14 cellular contexts compared by ENCODE assay signal in genomic region chr17:39563476-39563875, GRCh38. TPM values are rescaled to one million over a fixed set of nuclear protein-coding genes. Genes with fewer than 3 reads are reported as not detected.
DNase-seq lines count a peak whose midpoint lies in the region; ATAC-seq and TF ChIP-seq lines count a peak whose summit lies in the region.
"Had no signal": no experiment of that assay in that cellular context is flagged by ENCODE, and none has a peak within 500 bp of the region (broad histone marks: within the 10 kb centered on the region; RNA-seq: fewer than 3 reads in every experiment).

No MANE protein-coding gene starts in this region.

- H3K4me3 ChIP-seq in GM23338 (peak overlapping the region; percentile 45), brain microvascular endothelial cell (ENCODE audit: low read depth, low read length) (no peak overlapping the region)
- H3K4me3 ChIP-seq: mucosa of descending colon had no signal

- no peaks in the 10 kb centered on the region for H3K9me3 Mint-ChIP-seq in GM23338
- H3K9me3 Mint-ChIP-seq in stimulated activated memory B cell treated with anti-CD40 and anti-IgM and Interleukin-4, amounts not matched to agents 10 μg/mL and 1 μg/mL and 100 μg/mL, for 72 hours = no peaks in the 10 kb centered on the region
- H3K9me3 Mint-ChIP-seq: activated naive CD8-positive, alpha-beta T cell treated with anti-CD3 and anti-CD28 coated beads, Interleukin-2, amount 10 ng/mL, durations not matched to agents 7 days and 5 days; T-helper 1 cell treated with Interleukin-12 subunit alpha and Interleukin-12 subunit beta and Interleukin-4 antibody, amounts not matched to agents 30 μg/mL and 1 μg/mL, for 36 hours had no signal

- peaks cover 20% of the 10 kb centered on the region for H3K4me1 Mint-ChIP-seq in GM23338
- no peaks in the 10 kb centered on the region for H3K4me1 Mint-ChIP-seq in stimulated activated memory B cell treated with anti-CD40 and anti-IgM and Interleukin-4, amounts not matched to agents 10 μg/mL and 1 μg/mL and 100 μg/mL, for 72 hours
- H3K4me1 Mint-ChIP-seq: activated naive CD8-positive, alpha-beta T cell treated with anti-CD3 and anti-CD28 coated beads, Interleukin-2, amount 10 ng/mL, durations not matched to agents 7 days and 5 days had no signal

- H3K27ac ChIP-seq in GM23338 (ENCODE audit: low read depth) = no peak overlapping the region
- H3K27ac ChIP-seq in brain microvascular endothelial cell = no peak overlapping the region

- peaks cover 6% of the 10 kb centered on the region for H3K27me3 Mint-ChIP-seq in GM23338 (ENCODE audit: insufficient read depth, low read depth, poor library complexity)
- H3K27me3 Mint-ChIP-seq in stimulated activated memory B cell treated with anti-CD40 and anti-IgM and Interleukin-4, amounts not matched to agents 10 μg/mL and 1 μg/mL and 100 μg/mL, for 72 hours = no peaks in the 10 kb centered on the region
- H3K27me3 Mint-ChIP-seq: activated naive CD8-positive, alpha-beta T cell treated with anti-CD3 and anti-CD28 coated beads, Interleukin-2, amount 10 ng/mL, durations not matched to agents 7 days and 5 days had no signal

- H3K27me3 ChIP-seq in GM23338 (ENCODE audit: insufficient read depth) (no peaks in the 10 kb centered on the region), brain microvascular endothelial cell (replicated peaks) (no peaks in the 10 kb centered on the region)

- H3K4me2 ChIP-seq in GM23338 = peak overlapping the region; percentile 74

- H3K9me2 ChIP-seq in GM23338 (ENCODE audit: insufficient read depth) = no peaks in the 10 kb centered on the region

- in situ Hi-C loops in brain microvascular endothelial cell (cut with HindIII; ENCODE audit: low pct_ligation_motif_present, low sequenced_read_pairs) = no loop called here

- H3K79me2 ChIP-seq in GM23338 (replicated peaks; ENCODE audit: insufficient read depth) = no peaks in the 10 kb centered on the region

- H3K4me3 Mint-ChIP-seq in GM23338 = peak overlapping the region; percentile 61
- H3K4me3 Mint-ChIP-seq in stimulated activated memory B cell treated with anti-CD40 and anti-IgM and Interleukin-4, amounts not matched to agents 10 μg/mL and 1 μg/mL and 100 μg/mL, for 72 hours = no peak overlapping the region
- H3K4me3 Mint-ChIP-seq: activated naive CD8-positive, alpha-beta T cell treated with anti-CD3 and anti-CD28 coated beads, Interleukin-2, amount 10 ng/mL, durations not matched to agents 7 days and 5 days; T-helper 1 cell treated with Interleukin-12 subunit alpha and Interleukin-12 subunit beta and Interleukin-4 antibody, amounts not matched to agents 30 μg/mL and 1 μg/mL, for 36 hours had no signal

- peak overlapping the region; percentile 42; the same call in 1 of the 2 replicates for H3K27ac Mint-ChIP-seq in GM23338
- no peak overlapping the region for H3K27ac Mint-ChIP-seq in stimulated activated memory B cell treated with anti-CD40 and anti-IgM and Interleukin-4, amounts not matched to agents 10 μg/mL and 1 μg/mL and 100 μg/mL, for 72 hours
- H3K27ac Mint-ChIP-seq: activated naive CD8-positive, alpha-beta T cell treated with anti-CD3 and anti-CD28 coated beads, Interleukin-2, amount 10 ng/mL, durations not matched to agents 7 days and 5 days; T-helper 1 cell treated with Interleukin-12 subunit alpha and Interleukin-12 subunit beta and Interleukin-4 antibody, amounts not matched to agents 30 μg/mL and 1 μg/mL, for 36 hours had no signal

- no peaks in the 10 kb centered on the region for H4K20me1 ChIP-seq in GM23338 (replicated peaks; ENCODE audit: insufficient read depth)

- TF ChIP-seq CTCF in GM23338 (conservative IDR thresholded peaks at IDR 0.05; ENCODE audit: low read depth in 2 of 2) (no peak), brain microvascular endothelial cell (IDR thresholded peaks at IDR 0.05; ENCODE audit: low read depth, low read length, missing control alignments) (no peak)

- DNase-seq in GM23338 (ENCODE audit: low spot score) (peak; percentile 81), NCI-H446 (lab: John Stamatoyannopoulos, UW) (peak; percentile 14 to 62), ecto neural progenitor cell (ENCODE audit: low spot score) (peak; percentile 73), occipital lobe (lab: John Stamatoyannopoulos, UW) (peak; percentile 32), left colon (no peak), brain microvascular endothelial cell (no peak)
- DNase-seq: activated naive CD8-positive, alpha-beta T cell treated with anti-CD3 and anti-CD28 coated beads, Interleukin-2, amount 10 ng/mL, durations not matched to agents 7 days and 5 days; hippocampal formation; mucosa of descending colon; small intestine had no signal

- peaks cover 20% of the 10 kb centered on the region for H3K4me1 ChIP-seq in GM23338 (ENCODE audit: insufficient read depth)

- H3K36me3 Mint-ChIP-seq in GM23338 (ENCODE audit: low read depth) = peaks cover 3% of the 10 kb centered on the region; the same call in 1 of the 3 replicates
- peaks cover 80% of the 10 kb centered on the region for H3K36me3 Mint-ChIP-seq in stimulated activated memory B cell treated with anti-CD40 and anti-IgM and Interleukin-4, amounts not matched to agents 10 μg/mL and 1 μg/mL and 100 μg/mL, for 72 hours

- H3K36me3 ChIP-seq in GM23338 (ENCODE audit: insufficient read depth) = no peaks in the 10 kb centered on the region
- H3K36me3 ChIP-seq in brain microvascular endothelial cell (replicated peaks) = peaks cover 3% of the 10 kb centered on the region

- H3F3A ChIP-seq in GM23338 (replicated peaks; ENCODE audit: low read depth) = peaks cover 9% of the 10 kb centered on the region; the same call in 1 of the 2 replicates

- ATAC-seq in GM23338 (peak; percentile 79), HG03108 (IDR thresholded peaks at IDR 0.05; ENCODE audit: unreplicated experiment) (no peak), left colon (no peak)
- no peak for ATAC-seq in stimulated activated memory B cell treated with anti-CD40 and anti-IgM and Interleukin-4, amounts not matched to agents 10 μg/mL and 1 μg/mL and 100 μg/mL, for 72 hours
- ATAC-seq: mucosa of descending colon had no signal

- intact Hi-C loops in left colon (cut with DNase I, micrococcal nuclease) = no loop called here

- H2AFZ ChIP-seq in GM23338 = no peak overlapping the region

TF ChIP-seq in GM23338, 12 proteins besides CTCF, POLR2A, EP300 and RAD21 (continues in another document):
- TF ChIP-seq NANOG (IDR thresholded peaks at IDR 0.05; ENCODE audit: borderline replicate concordance) (no peak), ZNF331 (CRISPR knock-in tag; IDR thresholded peaks at IDR 0.05; ENCODE audit: low read depth) (no peak), ZNF114 (CRISPR knock-in tag; IDR thresholded peaks at IDR 0.05) (no peak), EZH2 (IDR thresholded peaks at IDR 0.05; ENCODE audit: low read depth, unreplicated experiment) (no peak)

RNA-seq across cellular contexts. Expression of gene NEUROD2, which starts 44.2 kb away (rescaled TPM):
- not detected in 2 replicates for total RNA-seq in GM23338 (2014; rRNA removed; shearing (Covaris generic))
- polyA plus RNA-seq in GM23338 (2016; fragmentation: Nextera tagmentation; extraction: Ambion mirVana) = not detected in 2 replicates
- total RNA-seq in occipital lobe (70.3 TPM), left colon (under 1 TPM in 1 of 2 donors, not detected in 1; 0.12 TPM)
- total RNA-seq: activated naive CD8-positive, alpha-beta T cell treated with anti-CD3 and anti-CD28 coated beads, Interleukin-2, amount 10 ng/mL, durations not matched to agents 7 days and 5 days; OCI-LY7 had no signal

Comparison
In these comparisons a context has a peak if more than half of its experiments do, and no peak if none do; other contexts are left out.
1. DNase-seq: peak in GM23338 (single experiment), NCI-H446 (2 of 2), ecto neural progenitor cell (single experiment) and occipital lobe (single experiment); none in left colon (0 of 2) and brain microvascular endothelial cell (single experiment).
2. RNA of gene NEUROD2, which starts 44.2 kb away (total RNA-seq): 70.3 TPM in occipital lobe (single experiment); 0.12 TPM in left colon and not detected in GM23338; every median in the first group is over 10 times any median in the second.